Comparison of ENCODE assay signal across 16 cellular contexts in the genomic region with DNA sequence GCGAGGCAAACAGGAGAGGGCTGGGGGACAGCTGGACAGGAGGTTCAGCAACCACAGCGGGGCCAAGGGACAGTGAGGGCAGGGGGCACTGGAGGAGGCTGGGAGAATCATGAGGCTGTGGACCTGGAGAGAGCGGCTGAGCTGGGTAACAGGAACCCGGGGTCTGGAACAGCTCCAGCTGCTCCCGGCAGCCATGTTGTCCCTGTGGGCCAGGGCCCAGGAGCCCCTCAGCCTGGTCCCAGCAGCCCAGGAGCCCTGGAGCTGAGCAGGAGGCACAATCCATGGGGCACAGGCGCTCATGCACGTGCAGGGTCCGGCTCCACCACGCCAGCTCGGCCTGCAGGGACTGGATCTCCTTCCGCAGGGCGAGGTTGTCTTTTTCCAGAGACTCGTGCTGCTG. TPM values are rescaled to one million over a fixed set of nuclear protein-coding genes. Genes with fewer than 3 reads are reported as not detected.
DNase-seq lines count a peak whose midpoint lies in the region; ATAC-seq and TF ChIP-seq lines count a peak whose summit lies in the region.
"Had no signal": no experiment of that assay in that cellular context is flagged by ENCODE, and none has a peak within 500 bp of the region (broad histone marks: within the 10 kb centered on the region; RNA-seq: fewer than 3 reads in every experiment).

No MANE protein-coding gene starts in this region.

- H3K9ac ChIP-seq in skeletal muscle tissue (ENCODE audit: low read depth in 1 of 3, low read length in 3 of 3): peak overlapping the region in 1 of 3 donors; percentile 40

- no peaks in the 10 kb centered on the region for H3K9me3 ChIP-seq in skeletal muscle tissue (ENCODE audit: control insufficient read depth in 3 of 3, low read length in 3 of 3)
- H3K9me3 ChIP-seq: vagina had no signal

- no peaks in the 10 kb centered on the region for H3K36me3 Mint-ChIP-seq in WTC11
- H3K36me3 Mint-ChIP-seq: activated naive CD8-positive, alpha-beta T cell; CD4-positive, alpha-beta memory T cell had no signal

- no peak for TF ChIP-seq CTCF in WTC11 (IDR thresholded peaks at IDR 0.05)

- 0 out of 2 replicates have a peak, but pooled peaks cover 5% of the 10 kb centered on the region for H3K4me1 Mint-ChIP-seq in WTC11

- H3K4me3 Mint-ChIP-seq in WTC11: no peak overlapping the region
- H3K4me3 Mint-ChIP-seq: activated naive CD8-positive, alpha-beta T cell had no signal

- peak overlapping the region; percentile 23 to 54 (median 32) for H3K4me3 ChIP-seq in skeletal muscle tissue (ENCODE audit: low read length in 3 of 3)
- H3K4me3 ChIP-seq: vagina had no signal

- CTCF ChIA-PET in WTC11 (lab: Charles Lee): interaction anchor here (0.5 to 1.3 kb wide), 4 partner anchors 17 to 160 kb away, joined by 3 to 6 read pairs (median 4); a partner anchor contains a TSS

- POLR2A ChIA-PET in WTC11 (lab: Charles Lee): no interaction called here

- no peaks in the 10 kb centered on the region for H3K9me3 Mint-ChIP-seq in WTC11
- H3K9me3 Mint-ChIP-seq: CD4-positive, alpha-beta memory T cell had no signal

- no peaks in the 10 kb centered on the region; the same call in 1 of the 2 replicates for H3K27me3 Mint-ChIP-seq in WTC11 (ENCODE audit: low read depth)

- H3K27ac Mint-ChIP-seq in WTC11: no peak overlapping the region
- H3K27ac Mint-ChIP-seq: activated naive CD8-positive, alpha-beta T cell had no signal

- ATAC-seq in WTC11: peak; percentile 32
- ATAC-seq in left lobe of liver: peak; percentile 20

- peaks cover 0 to 2% (median 0%) of the 10 kb centered on the region in 3 donors for H3K36me3 ChIP-seq in skeletal muscle tissue (ENCODE audit: control insufficient read depth in 3 of 3, insufficient read depth in 3 of 3, low read length in 3 of 3)
- H3K36me3 ChIP-seq: vagina had no signal

- peaks cover 14 to 21% (median 15%) of the 10 kb centered on the region in 3 donors for H3K4me1 ChIP-seq in skeletal muscle tissue (ENCODE audit: control insufficient read depth in 3 of 3, insufficient read depth in 3 of 3, low read length in 3 of 3)

- H3K27me3 ChIP-seq in skeletal muscle tissue (ENCODE audit: control insufficient read depth in 3 of 3, insufficient read depth in 3 of 3, low read length in 3 of 3): no peaks in the 10 kb centered on the region
- H3K27me3 ChIP-seq: vagina had no signal

- H3K27ac ChIP-seq in skeletal muscle tissue (ENCODE audit: low read depth, low read length): no peak overlapping the region
- H3K27ac ChIP-seq in caudate nucleus (ENCODE audit: low read depth, low read length): no peak overlapping the region
- H3K27ac ChIP-seq: vagina had no signal

- DNase-seq in WTC11 (ENCODE audit: low spot score) (no peak), left lobe of liver (ENCODE audit: low spot score) (no peak), GM19238 (ENCODE audit: insufficient read length, low spot score) (no peak), NCI-H187 treated with DMSO at 0.1 percent for 48 hours (lab: John Stamatoyannopoulos, UW) (no peak), caudate nucleus (lab: John Stamatoyannopoulos, UW) (no peak)
- DNase-seq: activated CD4-positive, CD25-positive, alpha-beta regulatory T cell treated with anti-CD3 and anti-CD28 coated beads, Interleukin-2, amount 50 U/mL, for 72 hours; CD4-positive, alpha-beta memory T cell; glutamatergic neuron; NCI-H2107; NCI-H748 treated with DMSO at 0.1 percent for 48 hours; RPMI8226; stimulated activated CD4-positive, alpha-beta T cell treated with anti-CD3 and anti-CD28 coated beads, Interleukin-4, amount 100 ng/mL, for 24 hours had no signal

TF ChIP-seq in WTC11, 78 proteins besides CTCF, POLR2A, EP300 and RAD21:
- no peak for TF ChIP-seq EMX1 (CRISPR knock-in tag; IDR thresholded peaks at IDR 0.05)
- TF ChIP-seq NR2C2 (CRISPR knock-in tag; IDR thresholded peaks at IDR 0.05): no peak
- TF ChIP-seq, protein P1, sequence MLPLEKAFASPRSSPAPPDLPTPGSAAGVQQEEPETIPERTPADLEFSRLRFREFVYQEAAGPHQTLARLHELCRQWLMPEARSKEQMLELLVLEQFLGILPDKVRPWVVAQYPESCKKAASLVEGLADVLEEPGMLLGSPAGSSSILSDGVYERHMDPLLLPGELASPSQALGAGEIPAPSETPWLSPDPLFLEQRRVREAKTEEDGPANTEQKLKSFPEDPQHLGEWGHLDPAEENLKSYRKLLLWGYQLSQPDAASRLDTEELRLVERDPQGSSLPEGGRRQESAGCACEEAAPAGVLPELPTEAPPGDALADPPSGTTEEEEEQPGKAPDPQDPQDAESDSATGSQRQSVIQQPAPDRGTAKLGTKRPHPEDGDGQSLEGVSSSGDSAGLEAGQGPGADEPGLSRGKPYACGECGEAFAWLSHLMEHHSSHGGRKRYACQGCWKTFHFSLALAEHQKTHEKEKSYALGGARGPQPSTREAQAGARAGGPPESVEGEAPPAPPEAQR (CRISPR knock-in tag; IDR thresholded peaks at IDR 0.05): no peak
- TF ChIP-seq, protein P2, sequence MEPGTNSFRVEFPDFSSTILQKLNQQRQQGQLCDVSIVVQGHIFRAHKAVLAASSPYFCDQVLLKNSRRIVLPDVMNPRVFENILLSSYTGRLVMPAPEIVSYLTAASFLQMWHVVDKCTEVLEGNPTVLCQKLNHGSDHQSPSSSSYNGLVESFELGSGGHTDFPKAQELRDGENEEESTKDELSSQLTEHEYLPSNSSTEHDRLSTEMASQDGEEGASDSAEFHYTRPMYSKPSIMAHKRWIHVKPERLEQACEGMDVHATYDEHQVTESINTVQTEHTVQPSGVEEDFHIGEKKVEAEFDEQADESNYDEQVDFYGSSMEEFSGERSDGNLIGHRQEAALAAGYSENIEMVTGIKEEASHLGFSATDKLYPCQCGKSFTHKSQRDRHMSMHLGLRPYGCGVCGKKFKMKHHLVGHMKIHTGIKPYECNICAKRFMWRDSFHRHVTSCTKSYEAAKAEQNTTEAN (CRISPR knock-in tag; IDR thresholded peaks at IDR 0.05): no peak
- no peak for TF ChIP-seq JAZF1 (CRISPR knock-in tag; IDR thresholded peaks at IDR 0.05)
- TF ChIP-seq, protein P3, sequence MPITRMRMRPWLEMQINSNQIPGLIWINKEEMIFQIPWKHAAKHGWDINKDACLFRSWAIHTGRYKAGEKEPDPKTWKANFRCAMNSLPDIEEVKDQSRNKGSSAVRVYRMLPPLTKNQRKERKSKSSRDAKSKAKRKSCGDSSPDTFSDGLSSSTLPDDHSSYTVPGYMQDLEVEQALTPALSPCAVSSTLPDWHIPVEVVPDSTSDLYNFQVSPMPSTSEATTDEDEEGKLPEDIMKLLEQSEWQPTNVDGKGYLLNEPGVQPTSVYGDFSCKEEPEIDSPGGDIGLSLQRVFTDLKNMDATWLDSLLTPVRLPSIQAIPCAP (CRISPR knock-in tag; IDR thresholded peaks at IDR 0.05): no peak
- TF ChIP-seq TP53 (CRISPR knock-in tag; IDR thresholded peaks at IDR 0.05): no peak
- no peak for TF ChIP-seq NFATC4 (CRISPR knock-in tag; IDR thresholded peaks at IDR 0.05)
- no peak for TF ChIP-seq CREB1 (CRISPR knock-in tag; IDR thresholded peaks at IDR 0.05)
- TF ChIP-seq SP1 (CRISPR knock-in tag; conservative IDR thresholded peaks at IDR 0.05): no peak
- no peak for TF ChIP-seq NR3C1 (CRISPR knock-in tag; conservative IDR thresholded peaks at IDR 0.05; ENCODE audit: low read depth)
- TF ChIP-seq NR1H2 (CRISPR knock-in tag; IDR thresholded peaks at IDR 0.05): no peak
- TF ChIP-seq, protein P4, sequence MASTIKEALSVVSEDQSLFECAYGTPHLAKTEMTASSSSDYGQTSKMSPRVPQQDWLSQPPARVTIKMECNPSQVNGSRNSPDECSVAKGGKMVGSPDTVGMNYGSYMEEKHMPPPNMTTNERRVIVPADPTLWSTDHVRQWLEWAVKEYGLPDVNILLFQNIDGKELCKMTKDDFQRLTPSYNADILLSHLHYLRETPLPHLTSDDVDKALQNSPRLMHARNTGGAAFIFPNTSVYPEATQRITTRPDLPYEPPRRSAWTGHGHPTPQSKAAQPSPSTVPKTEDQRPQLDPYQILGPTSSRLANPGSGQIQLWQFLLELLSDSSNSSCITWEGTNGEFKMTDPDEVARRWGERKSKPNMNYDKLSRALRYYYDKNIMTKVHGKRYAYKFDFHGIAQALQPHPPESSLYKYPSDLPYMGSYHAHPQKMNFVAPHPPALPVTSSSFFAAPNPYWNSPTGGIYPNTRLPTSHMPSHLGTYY (CRISPR knock-in tag; IDR thresholded peaks at IDR 0.05): no peak
- no peak for TF ChIP-seq ZNF396 (CRISPR knock-in tag; IDR thresholded peaks at IDR 0.05; ENCODE audit: borderline replicate concordance)
- no peak for TF ChIP-seq GTF2I (CRISPR knock-in tag; conservative IDR thresholded peaks at IDR 0.05)

RNA-seq across cellular contexts. Expression of a gene that starts 7.4 kb away (rescaled TPM):
- total RNA-seq in WTC11 (2021): 1.3 to 3.2 TPM (median 2.2 TPM) in 3 replicates
- 2.4 TPM for total RNA-seq in left lobe of liver
- 0.52 TPM for total RNA-seq in skeletal muscle tissue
- total RNA-seq: vagina had no signal

RNA-seq across cellular contexts. Expression of a gene that starts 17.5 kb away (rescaled TPM):
- not detected in 3 replicates for total RNA-seq in WTC11 (2021)
- total RNA-seq in left lobe of liver: not detected
- total RNA-seq in skeletal muscle tissue: not detected
- total RNA-seq: T-helper 1 cell treated with Interleukin-12 subunit alpha and Interleukin-12 subunit beta and Interleukin-4 antibody, amounts not matched to agents 30 ng/mL and 1 ng/mL, for 36 hours; vagina had no signal

RNA-seq across cellular contexts. Expression of a gene that starts 24.5 kb away (rescaled TPM):
- total RNA-seq in WTC11 (2021) (171 to 248 TPM (median 235 TPM) in 3 replicates), left lobe of liver (8.9 TPM), skeletal muscle tissue (53.2 TPM)

RNA-seq across cellular contexts. Expression of a gene that starts 37.8 kb away (rescaled TPM):
- total RNA-seq in WTC11 (2021) (16.7 to 19.6 TPM (median 17.6 TPM) in 3 replicates), left lobe of liver (8.8 TPM), skeletal muscle tissue (12.0 TPM)

RNA-seq across cellular contexts. Expression of a gene that starts 51.6 kb away (rescaled TPM):
- total RNA-seq in WTC11 (2021): 22.2 to 26.2 TPM (median 22.8 TPM) in 3 replicates
- total RNA-seq in left lobe of liver: 5.7 TPM
- total RNA-seq in skeletal muscle tissue: 5.2 TPM
